In genomic region chr19:3581792-3582191, GRCh38 we compare ENCODE assay signal across 5 cellular contexts. TPM values are rescaled to one million over a fixed set of nuclear protein-coding genes. Genes with fewer than 3 reads are reported as not detected.
"Had no signal": no experiment of that assay in that cellular context is flagged by ENCODE, and none has a peak within 500 bp of the region (broad histone marks: within the 10 kb centered on the region; RNA-seq: fewer than 3 reads in every experiment).

No MANE protein-coding gene starts in this region.

RNA-seq across cellular contexts. Expression of gene GIPC3, which starts 3.5 kb away (rescaled TPM):
- total RNA-seq: HT-29 had no signal

RNA-seq across cellular contexts. Expression of gene TBXA2R, which starts 24.9 kb away (rescaled TPM):
- total RNA-seq: HT-29 had no signal

RNA-seq across cellular contexts. Expression of gene TEKTIP1, which starts 42.8 kb away (rescaled TPM):
- total RNA-seq: GM23338, H7, HT-29, IMR-90 had no signal
- polyA plus RNA-seq: GM23338, H1, IMR-90 had no signal
